ENCODE assay signal across 7 cellular contexts in genomic region chr4:159758061-159758460, GRCh38.
"Had no signal": no experiment of that assay in that cellular context is flagged by ENCODE, and none has a peak within 500 bp of the region (broad histone marks: within the 10 kb centered on the region; RNA-seq: fewer than 3 reads in every experiment).

No MANE protein-coding gene starts in this region.

- H3K4me1 Mint-ChIP-seq: IgD-negative memory B cell had no signal

- H3K27ac Mint-ChIP-seq: IgD-negative memory B cell had no signal

- H3K4me3 ChIP-seq: GM23248 had no signal

- H3K36me3 Mint-ChIP-seq: IgD-negative memory B cell had no signal

- H3K4me3 Mint-ChIP-seq: IgD-negative memory B cell had no signal

- H2AFZ ChIP-seq: GM23248 had no signal

- H3K27ac ChIP-seq: GM23248, KMS-11 had no signal

- H3K9ac ChIP-seq: GM23248, KMS-11 had no signal

- DNase-seq: GM23248, GOT3, H7, HCEC 1CT, KBM-7 had no signal

- H3K27me3 Mint-ChIP-seq: IgD-negative memory B cell had no signal

- H3K4me2 ChIP-seq: KMS-11 had no signal
